1 cellular context compared by ENCODE assay signal in the genomic region with DNA sequence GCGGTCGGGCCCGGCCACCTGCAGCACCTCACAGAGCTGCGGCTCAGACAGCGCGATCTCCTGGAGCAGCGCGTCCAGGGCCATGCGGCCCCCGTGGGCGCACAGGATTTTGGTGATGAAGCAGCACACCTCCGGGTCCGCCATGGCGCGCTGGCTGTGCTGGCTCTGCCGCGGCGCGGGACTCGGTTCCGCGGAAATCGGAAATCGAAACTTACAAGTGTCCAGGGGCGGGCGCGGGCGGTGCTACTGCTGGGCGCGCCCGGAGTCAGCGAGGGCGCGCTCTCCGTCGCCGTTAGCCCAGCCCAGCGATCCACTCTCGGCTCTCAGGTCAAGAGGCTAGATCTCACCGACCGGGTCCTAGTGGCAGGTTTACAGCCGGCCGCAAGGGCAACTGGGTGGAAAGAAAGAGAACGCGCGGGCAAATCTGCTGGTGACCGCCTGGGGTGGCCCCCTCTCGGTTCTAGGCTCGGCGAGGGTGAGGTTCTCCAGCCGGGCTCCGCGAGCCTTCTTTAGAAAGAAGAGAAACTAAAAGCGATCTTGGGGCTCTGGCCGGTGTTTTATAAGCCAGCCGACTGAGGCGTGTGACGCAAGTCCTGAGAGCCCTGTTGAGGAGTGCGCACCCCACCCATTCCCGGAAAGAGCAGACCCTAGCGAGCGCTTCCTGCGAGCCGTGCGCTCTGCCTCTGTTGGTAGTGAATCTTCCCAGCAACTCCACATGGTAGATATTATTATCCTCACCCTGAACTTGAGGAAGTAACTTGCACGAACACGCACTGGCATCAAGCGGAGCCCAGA.
TF ChIP-seq lines count a peak whose summit lies in the region.

A gene (minus strand): TSS at position 533 of the 795 bp plus-strand sequence. CDS start 389 bp downstream, at position 144.

TF ChIP-seq in K562, 482 proteins besides CTCF, POLR2A, EP300 and RAD21 (continued from another document and continues in another):
- TF ChIP-seq, protein P1, sequence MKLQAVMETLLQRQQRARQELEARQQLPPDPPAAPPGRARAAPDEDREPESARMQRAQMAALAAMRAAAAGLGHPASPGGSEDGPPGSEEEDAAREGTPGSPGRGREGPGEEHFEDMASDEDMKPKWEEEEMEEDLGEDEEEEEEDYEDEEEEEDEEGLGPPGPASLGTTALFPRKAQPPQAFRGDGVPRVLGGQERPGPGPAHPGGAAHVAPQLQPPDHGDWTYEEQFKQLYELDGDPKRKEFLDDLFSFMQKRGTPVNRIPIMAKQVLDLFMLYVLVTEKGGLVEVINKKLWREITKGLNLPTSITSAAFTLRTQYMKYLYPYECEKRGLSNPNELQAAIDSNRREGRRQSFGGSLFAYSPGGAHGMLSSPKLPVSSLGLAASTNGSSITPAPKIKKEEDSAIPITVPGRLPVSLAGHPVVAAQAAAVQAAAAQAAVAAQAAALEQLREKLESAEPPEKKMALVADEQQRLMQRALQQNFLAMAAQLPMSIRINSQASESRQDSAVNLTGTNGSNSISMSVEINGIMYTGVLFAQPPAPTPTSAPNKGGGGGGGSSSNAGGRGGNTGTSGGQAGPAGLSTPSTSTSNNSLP (IDR thresholded peaks at IDR 0.05; ENCODE audit: borderline replicate concordance, low read depth, low read length), result 0 out of 2 replicates have a peak, but pooled peaks have one; percentile 15
- TF ChIP-seq, protein P2, sequence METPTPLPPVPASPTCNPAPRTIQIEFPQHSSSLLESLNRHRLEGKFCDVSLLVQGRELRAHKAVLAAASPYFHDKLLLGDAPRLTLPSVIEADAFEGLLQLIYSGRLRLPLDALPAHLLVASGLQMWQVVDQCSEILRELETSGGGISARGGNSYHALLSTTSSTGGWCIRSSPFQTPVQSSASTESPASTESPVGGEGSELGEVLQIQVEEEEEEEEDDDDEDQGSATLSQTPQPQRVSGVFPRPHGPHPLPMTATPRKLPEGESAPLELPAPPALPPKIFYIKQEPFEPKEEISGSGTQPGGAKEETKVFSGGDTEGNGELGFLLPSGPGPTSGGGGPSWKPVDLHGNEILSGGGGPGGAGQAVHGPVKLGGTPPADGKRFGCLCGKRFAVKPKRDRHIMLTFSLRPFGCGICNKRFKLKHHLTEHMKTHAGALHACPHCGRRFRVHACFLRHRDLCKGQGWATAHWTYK (CRISPR knock-in tag; IDR thresholded peaks at IDR 0.05), result peak; percentile 84; the same call in 1 of the 2 replicates
- 0 out of 2 replicates have a peak, but pooled peaks have one; percentile 9 for TF ChIP-seq CHCHD3 (CRISPR knock-in tag; IDR thresholded peaks at IDR 0.05)
- TF ChIP-seq MYC (IDR thresholded peaks at IDR 0.05; ENCODE audit: low read depth, low read length), result peak; percentile 43
- TF ChIP-seq MYC (CRISPR knock-in tag; IDR thresholded peaks at IDR 0.05; ENCODE audit: borderline replicate concordance, low read depth), result peak; percentile 85; the same call in 1 of the 2 replicates
- TF ChIP-seq MYNN (IDR thresholded peaks at IDR 0.05), result peak; percentile 75
- no peak for TF ChIP-seq MYNN (CRISPR knock-in tag; IDR thresholded peaks at IDR 0.05)
- peak; percentile 69; the same call in 1 of the 2 replicates for TF ChIP-seq RB1 (IDR thresholded peaks at IDR 0.05; ENCODE audit: low read depth)
- TF ChIP-seq ZNF282 (CRISPR knock-in tag; IDR thresholded peaks at IDR 0.05), result peak; percentile 93; the same call in 1 of the 2 replicates
- TF ChIP-seq BHLHE40 (IDR thresholded peaks at IDR 0.05; ENCODE audit: low read length), result peak; percentile 36; the same call in 1 of the 2 replicates
- TF ChIP-seq MXI1 (IDR thresholded peaks at IDR 0.05; ENCODE audit: low read depth, low read length), result peak; percentile 56; the same call in 1 of the 2 replicates
- 0 out of 2 replicates have a peak, but pooled peaks have one; percentile 60 for TF ChIP-seq PHF21A (IDR thresholded peaks at IDR 0.05; ENCODE audit: borderline replicate concordance, low read depth)
- TF ChIP-seq, protein P3, sequence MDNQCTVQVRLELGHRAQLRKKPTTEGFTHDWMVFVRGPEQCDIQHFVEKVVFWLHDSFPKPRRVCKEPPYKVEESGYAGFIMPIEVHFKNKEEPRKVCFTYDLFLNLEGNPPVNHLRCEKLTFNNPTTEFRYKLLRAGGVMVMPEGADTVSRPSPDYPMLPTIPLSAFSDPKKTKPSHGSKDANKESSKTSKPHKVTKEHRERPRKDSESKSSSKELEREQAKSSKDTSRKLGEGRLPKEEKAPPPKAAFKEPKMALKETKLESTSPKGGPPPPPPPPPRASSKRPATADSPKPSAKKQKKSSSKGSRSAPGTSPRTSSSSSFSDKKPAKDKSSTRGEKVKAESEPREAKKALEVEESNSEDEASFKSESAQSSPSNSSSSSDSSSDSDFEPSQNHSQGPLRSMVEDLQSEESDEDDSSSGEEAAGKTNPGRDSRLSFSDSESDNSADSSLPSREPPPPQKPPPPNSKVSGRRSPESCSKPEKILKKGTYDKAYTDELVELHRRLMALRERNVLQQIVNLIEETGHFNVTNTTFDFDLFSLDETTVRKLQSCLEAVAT (IDR thresholded peaks at IDR 0.05), result peak; percentile 3 to 70; a peak in 2 of 4 replicates
- TF ChIP-seq SMARCB1 (IDR thresholded peaks at IDR 0.05; ENCODE audit: insufficient read length, low read depth), result no peak
- TF ChIP-seq GTF2A2 (tag; IDR thresholded peaks at IDR 0.05), result peak; percentile 13
- TF ChIP-seq, protein P4, sequence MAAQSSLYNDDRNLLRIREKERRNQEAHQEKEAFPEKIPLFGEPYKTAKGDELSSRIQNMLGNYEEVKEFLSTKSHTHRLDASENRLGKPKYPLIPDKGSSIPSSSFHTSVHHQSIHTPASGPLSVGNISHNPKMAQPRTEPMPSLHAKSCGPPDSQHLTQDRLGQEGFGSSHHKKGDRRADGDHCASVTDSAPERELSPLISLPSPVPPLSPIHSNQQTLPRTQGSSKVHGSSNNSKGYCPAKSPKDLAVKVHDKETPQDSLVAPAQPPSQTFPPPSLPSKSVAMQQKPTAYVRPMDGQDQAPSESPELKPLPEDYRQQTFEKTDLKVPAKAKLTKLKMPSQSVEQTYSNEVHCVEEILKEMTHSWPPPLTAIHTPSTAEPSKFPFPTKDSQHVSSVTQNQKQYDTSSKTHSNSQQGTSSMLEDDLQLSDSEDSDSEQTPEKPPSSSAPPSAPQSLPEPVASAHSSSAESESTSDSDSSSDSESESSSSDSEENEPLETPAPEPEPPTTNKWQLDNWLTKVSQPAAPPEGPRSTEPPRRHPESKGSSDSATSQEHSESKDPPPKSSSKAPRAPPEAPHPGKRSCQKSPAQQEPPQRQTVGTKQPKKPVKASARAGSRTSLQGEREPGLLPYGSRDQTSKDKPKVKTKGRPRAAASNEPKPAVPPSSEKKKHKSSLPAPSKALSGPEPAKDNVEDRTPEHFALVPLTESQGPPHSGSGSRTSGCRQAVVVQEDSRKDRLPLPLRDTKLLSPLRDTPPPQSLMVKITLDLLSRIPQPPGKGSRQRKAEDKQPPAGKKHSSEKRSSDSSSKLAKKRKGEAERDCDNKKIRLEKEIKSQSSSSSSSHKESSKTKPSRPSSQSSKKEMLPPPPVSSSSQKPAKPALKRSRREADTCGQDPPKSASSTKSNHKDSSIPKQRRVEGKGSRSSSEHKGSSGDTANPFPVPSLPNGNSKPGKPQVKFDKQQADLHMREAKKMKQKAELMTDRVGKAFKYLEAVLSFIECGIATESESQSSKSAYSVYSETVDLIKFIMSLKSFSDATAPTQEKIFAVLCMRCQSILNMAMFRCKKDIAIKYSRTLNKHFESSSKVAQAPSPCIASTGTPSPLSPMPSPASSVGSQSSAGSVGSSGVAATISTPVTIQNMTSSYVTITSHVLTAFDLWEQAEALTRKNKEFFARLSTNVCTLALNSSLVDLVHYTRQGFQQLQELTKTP (IDR thresholded peaks at IDR 0.05; ENCODE audit: low read depth in 1 of 2, partially characterized antibody in 2 of 2), result peak in 1 of 2 experiments; percentile 59
- peak; percentile 30; the same call in 1 of the 2 replicates for TF ChIP-seq MBD2 (IDR thresholded peaks at IDR 0.05; ENCODE audit: borderline replicate concordance, low read depth)
- TF ChIP-seq, protein P5, sequence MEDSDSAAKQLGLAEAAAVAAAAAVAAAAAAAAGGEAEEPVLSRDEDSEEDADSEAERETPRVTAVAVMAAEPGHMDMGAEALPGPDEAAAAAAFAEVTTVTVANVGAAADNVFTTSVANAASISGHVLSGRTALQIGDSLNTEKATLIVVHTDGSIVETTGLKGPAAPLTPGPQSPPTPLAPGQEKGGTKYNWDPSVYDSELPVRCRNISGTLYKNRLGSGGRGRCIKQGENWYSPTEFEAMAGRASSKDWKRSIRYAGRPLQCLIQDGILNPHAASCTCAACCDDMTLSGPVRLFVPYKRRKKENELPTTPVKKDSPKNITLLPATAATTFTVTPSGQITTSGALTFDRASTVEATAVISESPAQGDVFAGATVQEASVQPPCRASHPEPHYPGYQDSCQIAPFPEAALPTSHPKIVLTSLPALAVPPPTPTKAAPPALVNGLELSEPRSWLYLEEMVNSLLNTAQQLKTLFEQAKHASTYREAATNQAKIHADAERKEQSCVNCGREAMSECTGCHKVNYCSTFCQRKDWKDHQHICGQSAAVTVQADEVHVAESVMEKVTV (CRISPR knock-in tag; IDR thresholded peaks at IDR 0.05), result peak; percentile 52; the same call in 1 of the 2 replicates
- 0 out of 2 replicates have a peak, but pooled peaks have one; percentile 19 for TF ChIP-seq LARP7 (IDR thresholded peaks at IDR 0.05)
- TF ChIP-seq ZEB2 (IDR thresholded peaks at IDR 0.05), result 0 out of 2 replicates have a peak, but pooled peaks have one; percentile 58
- TF ChIP-seq, protein P6, sequence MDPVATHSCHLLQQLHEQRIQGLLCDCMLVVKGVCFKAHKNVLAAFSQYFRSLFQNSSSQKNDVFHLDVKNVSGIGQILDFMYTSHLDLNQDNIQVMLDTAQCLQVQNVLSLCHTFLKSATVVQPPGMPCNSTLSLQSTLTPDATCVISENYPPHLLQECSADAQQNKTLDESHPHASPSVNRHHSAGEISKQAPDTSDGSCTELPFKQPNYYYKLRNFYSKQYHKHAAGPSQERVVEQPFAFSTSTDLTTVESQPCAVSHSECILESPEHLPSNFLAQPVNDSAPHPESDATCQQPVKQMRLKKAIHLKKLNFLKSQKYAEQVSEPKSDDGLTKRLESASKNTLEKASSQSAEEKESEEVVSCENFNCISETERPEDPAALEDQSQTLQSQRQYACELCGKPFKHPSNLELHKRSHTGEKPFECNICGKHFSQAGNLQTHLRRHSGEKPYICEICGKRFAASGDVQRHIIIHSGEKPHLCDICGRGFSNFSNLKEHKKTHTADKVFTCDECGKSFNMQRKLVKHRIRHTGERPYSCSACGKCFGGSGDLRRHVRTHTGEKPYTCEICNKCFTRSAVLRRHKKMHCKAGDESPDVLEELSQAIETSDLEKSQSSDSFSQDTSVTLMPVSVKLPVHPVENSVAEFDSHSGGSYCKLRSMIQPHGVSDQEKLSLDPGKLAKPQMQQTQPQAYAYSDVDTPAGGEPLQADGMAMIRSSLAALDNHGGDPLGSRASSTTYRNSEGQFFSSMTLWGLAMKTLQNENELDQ (CRISPR knock-in tag; IDR thresholded peaks at IDR 0.05; ENCODE audit: borderline replicate concordance), result 0 out of 2 replicates have a peak, but pooled peaks have one; percentile 31
- no peak; the same call in 1 of the 2 replicates for TF ChIP-seq NR3C1 (CRISPR knock-in tag; IDR thresholded peaks at IDR 0.05)
- 0 out of 2 replicates have a peak, but pooled peaks have one; percentile 23 for TF ChIP-seq MEF2A (IDR thresholded peaks at IDR 0.05; ENCODE audit: control insufficient read depth, low read depth, low read length)
- TF ChIP-seq, protein P7, sequence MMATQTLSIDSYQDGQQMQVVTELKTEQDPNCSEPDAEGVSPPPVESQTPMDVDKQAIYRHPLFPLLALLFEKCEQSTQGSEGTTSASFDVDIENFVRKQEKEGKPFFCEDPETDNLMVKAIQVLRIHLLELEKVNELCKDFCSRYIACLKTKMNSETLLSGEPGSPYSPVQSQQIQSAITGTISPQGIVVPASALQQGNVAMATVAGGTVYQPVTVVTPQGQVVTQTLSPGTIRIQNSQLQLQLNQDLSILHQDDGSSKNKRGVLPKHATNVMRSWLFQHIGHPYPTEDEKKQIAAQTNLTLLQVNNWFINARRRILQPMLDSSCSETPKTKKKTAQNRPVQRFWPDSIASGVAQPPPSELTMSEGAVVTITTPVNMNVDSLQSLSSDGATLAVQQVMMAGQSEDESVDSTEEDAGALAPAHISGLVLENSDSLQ (IDR thresholded peaks at IDR 0.05), result no peak
- 0 out of 2 replicates have a peak, but pooled peaks have one; percentile 51 for TF ChIP-seq HDAC2 (IDR thresholded peaks at IDR 0.05)
- TF ChIP-seq FOXP1 (CRISPR knock-in tag; IDR thresholded peaks at IDR 0.05), result peak; percentile 98
- TF ChIP-seq XRCC5 (IDR thresholded peaks at IDR 0.05; ENCODE audit: low read depth, low read length), result 0 out of 2 replicates have a peak, but pooled peaks have one; percentile 72
- TF ChIP-seq, protein P8, sequence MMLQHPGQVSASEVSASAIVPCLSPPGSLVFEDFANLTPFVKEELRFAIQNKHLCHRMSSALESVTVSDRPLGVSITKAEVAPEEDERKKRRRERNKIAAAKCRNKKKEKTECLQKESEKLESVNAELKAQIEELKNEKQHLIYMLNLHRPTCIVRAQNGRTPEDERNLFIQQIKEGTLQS (IDR thresholded peaks at IDR 0.05), result peak; percentile 86
- TF ChIP-seq, protein P8 (CRISPR knock-in tag; conservative IDR thresholded peaks at IDR 0.05), result peak; percentile 90; the same call in 1 of the 2 replicates
- TF ChIP-seq, protein P9, sequence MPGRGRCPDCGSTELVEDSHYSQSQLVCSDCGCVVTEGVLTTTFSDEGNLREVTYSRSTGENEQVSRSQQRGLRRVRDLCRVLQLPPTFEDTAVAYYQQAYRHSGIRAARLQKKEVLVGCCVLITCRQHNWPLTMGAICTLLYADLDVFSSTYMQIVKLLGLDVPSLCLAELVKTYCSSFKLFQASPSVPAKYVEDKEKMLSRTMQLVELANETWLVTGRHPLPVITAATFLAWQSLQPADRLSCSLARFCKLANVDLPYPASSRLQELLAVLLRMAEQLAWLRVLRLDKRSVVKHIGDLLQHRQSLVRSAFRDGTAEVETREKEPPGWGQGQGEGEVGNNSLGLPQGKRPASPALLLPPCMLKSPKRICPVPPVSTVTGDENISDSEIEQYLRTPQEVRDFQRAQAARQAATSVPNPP (IDR thresholded peaks at IDR 0.05; ENCODE audit: borderline replicate concordance, insufficient read depth, insufficient read length), result no peak
- TF ChIP-seq CC2D1A (IDR thresholded peaks at IDR 0.05), result peak; percentile 85; the same call in 1 of the 2 replicates
- no peak for TF ChIP-seq TAL1 (IDR thresholded peaks at IDR 0.05)
- peak; percentile 62; the same call in 1 of the 2 replicates for TF ChIP-seq TGIF2 (CRISPR knock-in tag; IDR thresholded peaks at IDR 0.05)
- peak; percentile 87; the same call in 1 of the 2 replicates for TF ChIP-seq CTBP1 (IDR thresholded peaks at IDR 0.05; ENCODE audit: borderline replicate concordance)
- no peak for TF ChIP-seq HNRNPH1 (optimal IDR thresholded peaks at IDR 0.05; ENCODE audit: low read depth, low read length)
- TF ChIP-seq EWSR1 (IDR thresholded peaks at IDR 0.05; ENCODE audit: borderline replicate concordance, low read depth, partially characterized antibody), result no peak
- no peak for TF ChIP-seq MTA2 (IDR thresholded peaks at IDR 0.05; ENCODE audit: low read depth)
- TF ChIP-seq, protein P10, sequence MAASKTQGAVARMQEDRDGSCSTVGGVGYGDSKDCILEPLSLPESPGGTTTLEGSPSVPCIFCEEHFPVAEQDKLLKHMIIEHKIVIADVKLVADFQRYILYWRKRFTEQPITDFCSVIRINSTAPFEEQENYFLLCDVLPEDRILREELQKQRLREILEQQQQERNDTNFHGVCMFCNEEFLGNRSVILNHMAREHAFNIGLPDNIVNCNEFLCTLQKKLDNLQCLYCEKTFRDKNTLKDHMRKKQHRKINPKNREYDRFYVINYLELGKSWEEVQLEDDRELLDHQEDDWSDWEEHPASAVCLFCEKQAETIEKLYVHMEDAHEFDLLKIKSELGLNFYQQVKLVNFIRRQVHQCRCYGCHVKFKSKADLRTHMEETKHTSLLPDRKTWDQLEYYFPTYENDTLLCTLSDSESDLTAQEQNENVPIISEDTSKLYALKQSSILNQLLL (CRISPR knock-in tag; IDR thresholded peaks at IDR 0.05; ENCODE audit: borderline replicate concordance), result no peak
